In the genomic region with DNA sequence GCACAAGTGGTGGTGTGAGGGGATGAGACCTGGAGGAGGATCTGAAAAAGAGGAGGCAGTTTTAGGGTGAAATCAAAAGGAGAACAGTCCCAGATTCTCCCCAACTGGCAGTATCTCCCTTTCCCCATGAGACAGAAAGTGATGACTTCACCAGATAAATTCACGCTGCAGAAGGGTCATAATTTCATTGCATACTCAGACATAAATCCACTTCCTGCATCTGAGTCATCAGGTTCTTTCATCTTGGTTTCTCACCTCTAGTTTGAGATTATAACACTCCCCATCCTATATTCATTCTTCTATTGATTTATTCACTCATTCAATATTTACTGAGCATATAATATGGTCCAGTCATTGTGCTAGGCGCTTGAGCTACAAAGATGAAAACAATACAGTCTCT, we compare ENCODE assay signal across 11 cellular contexts.
DNase-seq lines count a peak whose midpoint lies in the region; ATAC-seq and TF ChIP-seq lines count a peak whose summit lies in the region.
"Had no signal": no experiment of that assay in that cellular context is flagged by ENCODE, and none has a peak within 500 bp of the region (broad histone marks: within the 10 kb centered on the region; RNA-seq: fewer than 3 reads in every experiment).

No MANE protein-coding gene starts in this region.

- in situ Hi-C loops in ACHN (cut with HindIII; ENCODE audit: low pct_ligation_motif_present, low pct_unique_long_range_greater_than_20kb, low sequenced_read_pairs): no loop called here
- in situ Hi-C loops in Panc1 (cut with HindIII; ENCODE audit: low pct_unique_long_range_greater_than_20kb, low sequenced_read_pairs): no loop called here

- intact Hi-C loops in Panc1 (cut with micrococcal nuclease; ENCODE audit: unreplicated experiment): no loop called here

- ATAC-seq in Panc1: no peak
- no peak for ATAC-seq in GM18907 (IDR thresholded peaks at IDR 0.05; ENCODE audit: unreplicated experiment)
- ATAC-seq: heart right ventricle, lower lobe of right lung had no signal

- no peaks in the 10 kb centered on the region for H3K4me1 ChIP-seq in Panc1 (ENCODE audit: control insufficient read depth, insufficient read depth, low read length)
- H3K4me1 ChIP-seq in fibroblast of lung (ENCODE audit: control insufficient read depth, extremely low read depth, insufficient read depth, low read length): no peaks in the 10 kb centered on the region
- H3K4me1 ChIP-seq: heart right ventricle, lower lobe of right lung had no signal

- POLR2A ChIA-PET in Panc1 (lab: Charles Lee): no interaction called here

- H3K9ac ChIP-seq in fibroblast of lung (ENCODE audit: insufficient read depth, low read length): no peak overlapping the region

- CTCF ChIA-PET in Panc1 (lab: Charles Lee): no interaction called here

- H4K20me1 ChIP-seq in fibroblast of lung (ENCODE audit: control insufficient read depth, extremely low read depth, insufficient read depth, low read length): no peaks in the 10 kb centered on the region

- no peak overlapping the region for H2AFZ ChIP-seq in fibroblast of lung (ENCODE audit: low read length)

- peak; percentile 25 for DNase-seq in ACHN
- DNase-seq in Daoy (ENCODE audit: low read depth): peak; percentile 59
- peak; percentile 4 for DNase-seq in Panc1 (ENCODE audit: low read depth, low spot score)
- DNase-seq in fibroblast of lung (ENCODE audit: low read depth in 2 of 2): peak; percentile 6 to 61
- no peak for DNase-seq in 8988T
- DNase-seq in DMS 273 (lab: John Stamatoyannopoulos, UW; ENCODE audit: unreplicated experiment): no peak
- no peak for DNase-seq in NCI-H774 (lab: John Stamatoyannopoulos, UW)
- DNase-seq: dorsolateral prefrontal cortex, heart right ventricle, lower lobe of right lung had no signal

- no peaks in the 10 kb centered on the region for H3K36me3 ChIP-seq in Panc1 (ENCODE audit: control insufficient read depth, insufficient read depth, low read length)
- H3K36me3 ChIP-seq in fibroblast of lung (ENCODE audit: control insufficient read depth, insufficient read depth, low read length): no peaks in the 10 kb centered on the region
- H3K36me3 ChIP-seq: heart right ventricle, lower lobe of right lung had no signal

- BruUV-seq in Panc1 (replicated peaks; lab: Mats Ljungman, UMichigan): no TSS peak

- H3K27me3 ChIP-seq in Panc1 (ENCODE audit: control insufficient read depth, insufficient read depth, low read length) (no peaks in the 10 kb centered on the region), fibroblast of lung (ENCODE audit: control insufficient read depth, insufficient read depth, low read length) (no peaks in the 10 kb centered on the region)
- H3K27me3 ChIP-seq: dorsolateral prefrontal cortex, heart right ventricle had no signal

- TF ChIP-seq CTCF in Panc1 (IDR thresholded peaks at IDR 0.05) (no peak), fibroblast of lung (conservative IDR thresholded peaks at IDR 0.05 in 1 of 2, IDR thresholded peaks at IDR 0.05 in 1 of 2; ENCODE audit: low read depth in 1 of 2, low read length in 2 of 2) (no peak)

- H3K4me2 ChIP-seq in fibroblast of lung (ENCODE audit: extremely low read depth, insufficient read depth, low read length): no peak overlapping the region

- H3K27ac ChIP-seq in Panc1 (ENCODE audit: low read length) (no peak overlapping the region), fibroblast of lung (ENCODE audit: insufficient read depth, low read length) (no peak overlapping the region)
- H3K27ac ChIP-seq: dorsolateral prefrontal cortex, heart right ventricle, lower lobe of right lung had no signal

- no peaks in the 10 kb centered on the region for H3K79me2 ChIP-seq in fibroblast of lung (ENCODE audit: control insufficient read depth, insufficient read depth, low read length)

- H3K9me3 ChIP-seq in Panc1 (ENCODE audit: control insufficient read depth, insufficient read depth, low read depth, low read length) (no peaks in the 10 kb centered on the region), fibroblast of lung (ENCODE audit: control insufficient read depth, insufficient read depth, low read depth, low read length) (no peaks in the 10 kb centered on the region)
- H3K9me3 ChIP-seq: heart right ventricle, lower lobe of right lung had no signal

- no peak overlapping the region for H3K4me3 ChIP-seq in Panc1 (ENCODE audit: low read depth in 2 of 2, low read length in 2 of 2)
- no peak overlapping the region for H3K4me3 ChIP-seq in fibroblast of lung (replicated peaks in 1 of 4; ENCODE audit: control extremely low read depth in 1 of 4, insufficient read depth in 1 of 4, low read depth in 3 of 4, low read length in 4 of 4)
- H3K4me3 ChIP-seq: dorsolateral prefrontal cortex, heart right ventricle, lower lobe of right lung had no signal

Comparison
In these comparisons a context has a peak if more than half of its experiments do, and no peak if none do; other contexts are left out.
1. DNase-seq: peak in ACHN (single experiment), Daoy (single experiment), Panc1 (single experiment) and fibroblast of lung (2 of 2); none in 8988T (single experiment), DMS 273 (single experiment) and NCI-H774 (single experiment).